ENCODE assay signal across 8 cellular contexts in genomic region chr5:32076699-32077695, GRCh38.
DNase-seq lines count a peak whose midpoint lies in the region; ATAC-seq and TF ChIP-seq lines count a peak whose summit lies in the region.

No MANE protein-coding gene starts in this region.

- DNase-seq in AG09319 (ENCODE audit: extremely low read depth, low read depth), result no peak
- DNase-seq in NAMALWA (ENCODE audit: low spot score), result peak; percentile 76
- DNase-seq in SW480 (ENCODE audit: low spot score), result peak; percentile 46
- peak; percentile 46 for DNase-seq in endothelial cell (ENCODE audit: low spot score)
- peak; percentile 24 for DNase-seq in mucosa of gallbladder (ENCODE audit: low spot score)
- DNase-seq in occipital lobe (lab: John Stamatoyannopoulos, UW), result no peak

- H3K4me1 Mint-ChIP-seq in endothelial cell (ENCODE audit: unreplicated experiment), result no peaks in the 10 kb centered on the region

- H3K27me3 Mint-ChIP-seq in endothelial cell (ENCODE audit: unreplicated experiment), result no peaks in the 10 kb centered on the region

- no peak for ATAC-seq in GM21381 (IDR thresholded peaks at IDR 0.05; ENCODE audit: unreplicated experiment)

- peak overlapping the region; percentile 25 for H3K27ac Mint-ChIP-seq in endothelial cell (ENCODE audit: unreplicated experiment)

- H3K36me3 Mint-ChIP-seq in endothelial cell (ENCODE audit: low read depth, unreplicated experiment), result peaks cover 43% of the 10 kb centered on the region

- H3K9me3 Mint-ChIP-seq in endothelial cell (ENCODE audit: unreplicated experiment), result no peaks in the 10 kb centered on the region

- TF ChIP-seq CTCF in AG09319 (IDR thresholded peaks at IDR 0.05; ENCODE audit: low read depth, low read length) (peak; percentile 74), GM12875 (IDR thresholded peaks at IDR 0.05; ENCODE audit: borderline replicate concordance, insufficient read depth, low read depth, low read length) (peak; percentile 47; the same call in 1 of the 2 replicates), endothelial cell (IDR thresholded peaks at IDR 0.05; ENCODE audit: unreplicated experiment) (peak; percentile 70)

- no peak overlapping the region for H3K4me3 ChIP-seq in GM12875 (ENCODE audit: low read depth, low read length)

- H3K4me3 Mint-ChIP-seq in endothelial cell (ENCODE audit: unreplicated experiment), result no peak overlapping the region

Comparison
In these comparisons a context has a peak if more than half of its experiments do, and no peak if none do; other contexts are left out.
1. DNase-seq: peak in NAMALWA (single experiment), SW480 (single experiment), endothelial cell (single experiment) and mucosa of gallbladder (single experiment); none in AG09319 (single experiment) and occipital lobe (single experiment).
2. Peak in every context shown above with its lines, with median percentiles within 50 percentile points of each other: CTCF ChIP-seq.